In genomic region chr7:142391191-142391992, GRCh38 we compare ENCODE assay signal across 8 cellular contexts.
DNase-seq lines count a peak whose midpoint lies in the region; ATAC-seq and TF ChIP-seq lines count a peak whose summit lies in the region.
"Had no signal": no experiment of that assay in that cellular context is flagged by ENCODE, and none has a peak within 500 bp of the region (broad histone marks: within the 10 kb centered on the region; RNA-seq: fewer than 3 reads in every experiment).

No MANE protein-coding gene starts in this region.

- H3K4me1 Mint-ChIP-seq in brain (peaks cover 5% of the 10 kb centered on the region), progenitor cell of endocrine pancreas (ENCODE audit: low read depth) (peaks cover 6% of the 10 kb centered on the region)

- H3K4me1 ChIP-seq in heart right ventricle = peaks cover 0 to 4% (median 0%) of the 10 kb centered on the region in 9 donors

- peak; percentile 40 for DNase-seq in H4 (ENCODE audit: low spot score)
- peak; percentile 33 for DNase-seq in RPMI8226
- no peak for DNase-seq in progenitor cell of endocrine pancreas (ENCODE audit: low spot score, unreplicated experiment)
- no peak for DNase-seq in KG1 (lab: John Stamatoyannopoulos, UW)
- DNase-seq in heart right ventricle = no peak

- intact Hi-C loops in heart right ventricle (cut with DNase I) = no loop called here

- H3K27me3 Mint-ChIP-seq in brain = no peaks in the 10 kb centered on the region
- H3K27me3 Mint-ChIP-seq in progenitor cell of endocrine pancreas = peaks cover 9% of the 10 kb centered on the region

- TF ChIP-seq CTCF in brain (conservative IDR thresholded peaks at IDR 0.05) (peak; percentile 19 to 54), progenitor cell of endocrine pancreas (IDR thresholded peaks at IDR 0.05; ENCODE audit: unreplicated experiment) (peak; percentile 52), heart right ventricle (IDR thresholded peaks at IDR 0.05) (peak in 1 of 9 donors; percentile 27)

- no peaks in the 10 kb centered on the region for H3K27me3 ChIP-seq in heart right ventricle

- WGBS in heart right ventricle, 2 donors = 57 to 66% methylated on average over 6 of the region's 6 CpGs

- H3K4me3 Mint-ChIP-seq in brain = no peak overlapping the region
- H3K4me3 Mint-ChIP-seq in progenitor cell of endocrine pancreas (ENCODE audit: low read depth) = no peak overlapping the region

- no peak overlapping the region for H3K27ac ChIP-seq in heart right ventricle
- H3K27ac ChIP-seq: VCaP had no signal

- peak overlapping the region in 1 of 5 experiments; percentile 3 for H3K27ac Mint-ChIP-seq in brain
- no peak overlapping the region for H3K27ac Mint-ChIP-seq in progenitor cell of endocrine pancreas

- no peaks in the 10 kb centered on the region for H3K9me3 Mint-ChIP-seq in brain
- no peaks in the 10 kb centered on the region for H3K9me3 Mint-ChIP-seq in progenitor cell of endocrine pancreas (ENCODE audit: low read depth)

- no peaks in the 10 kb centered on the region for H3K36me3 Mint-ChIP-seq in brain
- H3K36me3 Mint-ChIP-seq in progenitor cell of endocrine pancreas (ENCODE audit: insufficient read depth) = no peaks in the 10 kb centered on the region

- no peak for ATAC-seq in HG03159 (IDR thresholded peaks at IDR 0.05; ENCODE audit: unreplicated experiment)
- no peak for ATAC-seq in heart right ventricle

- no peaks in the 10 kb centered on the region for H3K9me3 ChIP-seq in heart right ventricle

- no peak overlapping the region for H3K4me3 ChIP-seq in heart right ventricle

- H3K36me3 ChIP-seq in heart right ventricle = no peaks in the 10 kb centered on the region

Comparison
In these comparisons a context has a peak if more than half of its experiments do, and no peak if none do; other contexts are left out.
1. DNase-seq: peak in H4 (single experiment) and RPMI8226 (single experiment); none in progenitor cell of endocrine pancreas (single experiment), KG1 (single experiment) and heart right ventricle (0 of 2).